ENCODE assay signal across 2 cellular contexts in genomic region chr15:99981839-99982658, GRCh38.
TF ChIP-seq lines count a peak whose summit lies in the region.

No MANE protein-coding gene starts in this region.

TF ChIP-seq in HEK293, 187 proteins besides CTCF, POLR2A, EP300 and RAD21:
- TF ChIP-seq ZNF19 (tag by site-specific recombination; IDR thresholded peaks at IDR 0.05; ENCODE audit: low read depth) (no peak), ZIC2 (tag by site-specific recombination; IDR thresholded peaks at IDR 0.05) (0 out of 2 replicates have a peak, but pooled peaks have one; percentile 17)
TF ChIP-seq in HEK293: peak in this region for 1.

TF ChIP-seq in H1, 55 proteins besides CTCF, POLR2A, EP300 and RAD21:
- TF ChIP-seq TAF1 (IDR thresholded peaks at IDR 0.05; ENCODE audit: low read depth, low read length) (no peak), KDM5A (IDR thresholded peaks at IDR 0.05; ENCODE audit: low read length) (no peak), KDM1A (IDR thresholded peaks at IDR 0.05; ENCODE audit: borderline replicate concordance, low read length) (peak; percentile 93), CHD1 (IDR thresholded peaks at IDR 0.05; ENCODE audit: low read depth, low read length) (no peak), SP1 (IDR thresholded peaks at IDR 0.05; ENCODE audit: low read depth, low read length) (no peak)
